In the genomic region with DNA sequence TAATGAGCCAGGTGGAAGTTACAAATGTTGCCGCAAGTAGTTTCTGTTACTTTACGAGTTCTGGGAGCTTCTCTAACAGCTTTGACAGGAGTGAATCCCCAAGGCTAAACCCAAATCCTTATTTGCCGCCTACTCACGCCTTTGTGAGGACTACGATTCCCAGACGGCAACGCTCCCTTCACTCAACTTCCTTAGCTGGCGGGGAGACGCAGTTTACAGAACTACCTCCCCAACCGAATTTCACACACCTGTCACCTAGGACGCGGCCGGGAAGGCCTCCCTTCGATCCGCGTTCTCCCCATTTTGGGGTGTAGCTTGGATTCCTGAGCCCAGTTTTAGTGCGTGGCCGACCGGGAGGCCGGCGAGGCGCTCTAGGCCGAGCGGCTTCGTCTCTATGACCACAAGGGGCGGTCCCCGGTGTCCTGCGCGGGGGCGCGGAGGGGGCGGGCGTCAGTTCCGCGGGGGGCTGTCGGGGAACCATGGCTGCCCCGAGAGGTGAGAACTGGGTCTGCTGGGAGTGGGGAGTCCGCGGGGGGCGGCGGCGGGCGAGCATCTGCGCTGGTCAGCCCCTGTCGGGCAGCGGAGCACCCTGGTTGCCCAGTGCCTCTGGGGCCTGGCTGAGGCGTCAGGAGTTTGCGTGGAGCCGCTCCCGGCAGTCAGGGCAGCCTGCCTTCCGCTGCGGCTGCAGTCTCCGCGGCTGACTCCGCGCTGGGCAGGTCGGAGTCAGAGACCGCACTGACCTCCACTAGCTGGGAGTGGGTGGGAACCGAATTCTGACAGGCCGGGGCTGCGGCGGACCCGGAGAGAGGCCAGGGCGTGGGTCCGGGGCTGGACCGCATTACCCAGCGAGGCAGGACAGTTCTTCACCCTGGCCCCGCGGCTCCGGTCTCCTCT, we compare ENCODE assay signal across 8 cellular contexts. TPM values are rescaled to one million over a fixed set of nuclear protein-coding genes. Genes with fewer than 3 reads are reported as not detected.
DNase-seq lines count a peak whose midpoint lies in the region; ATAC-seq, FAIRE-seq and TF ChIP-seq lines count a peak whose summit lies in the region.

TSS of gene SLC35A1 (plus strand) at position 450 of the 894 bp plus-strand sequence. CDS start at position 480, 30 bp downstream.

- H3K4me2 ChIP-seq in keratinocyte (ENCODE audit: control insufficient read depth, extremely low read depth, insufficient read depth, low read depth, low read length), result peak within 1 kb of the TSS; percentile 99

- peak within 1 kb of the TSS; percentile 99 for H2AFZ ChIP-seq in keratinocyte (ENCODE audit: control insufficient read depth, low read length)

- peak within 1 kb of the TSS; percentile 89 to 96 (median 93) for H3K4me3 ChIP-seq in keratinocyte (ENCODE audit: control insufficient read depth in 2 of 3, extremely low read depth in 1 of 3, insufficient read depth in 2 of 3, low read depth in 1 of 3, low read length in 3 of 3)

- no peaks in the 10 kb centered on the region for H3K36me3 ChIP-seq in keratinocyte (ENCODE audit: control insufficient read depth in 2 of 2, extremely low read depth in 1 of 2, insufficient read depth in 2 of 2, low read length in 2 of 2)

- no peaks in the 10 kb centered on the region for H4K20me1 ChIP-seq in keratinocyte (ENCODE audit: control insufficient read depth, extremely low read depth, insufficient read depth, low read length)

- H3K27me3 ChIP-seq in keratinocyte (ENCODE audit: control insufficient read depth, extremely low read depth, insufficient read depth, low read length), result no peaks in the 10 kb centered on the region

- dilution Hi-C loops in keratinocyte (cut with MboI; ENCODE audit: extremely low pct_ligation_motif_present, low sequenced_read_pairs), result no loop called here

- peak within 1 kb of the TSS; percentile 90 for H3K27ac ChIP-seq in keratinocyte (ENCODE audit: control insufficient read depth, insufficient read depth, low read length)

- ATAC-seq in GM19035 (IDR thresholded peaks at IDR 0.05; ENCODE audit: unreplicated experiment), result peak; percentile 97
- ATAC-seq in HG03342 (IDR thresholded peaks at IDR 0.05; ENCODE audit: unreplicated experiment), result peak; percentile 93
- ATAC-seq in activated CD4-positive, CD25-positive, alpha-beta regulatory T cell treated with anti-CD3 and anti-CD28 coated beads, Interleukin-2, amount 50 U/mL, for 24 hours, result peak; percentile 93 to 94

- peak; percentile 69 for FAIRE-seq in keratinocyte (lab: Jason Lieb, UNC)

- peaks cover 13% of the 10 kb centered on the region for H3K4me1 ChIP-seq in keratinocyte (ENCODE audit: control insufficient read depth, extremely low read depth, insufficient read depth, low read length)

- peak in 1 of 3 experiments; percentile 5 for TF ChIP-seq CTCF in keratinocyte (optimal IDR thresholded peaks at IDR 0.05 in 1 of 3, IDR thresholded peaks at IDR 0.05 in 1 of 3, conservative IDR thresholded peaks at IDR 0.05 in 1 of 3; ENCODE audit: extremely low read depth in 1 of 3, insufficient read depth in 2 of 3, low read length in 3 of 3)

- peak; percentile 96 for DNase-seq in AG20443 (ENCODE audit: low spot score)
- peak; percentile 69 for DNase-seq in NCI-H345 treated with DMSO at 0.1 percent for 48 hours (lab: John Stamatoyannopoulos, UW; ENCODE audit: unreplicated experiment)
- DNase-seq in cerebellar cortex (ENCODE audit: low spot score), result peak; percentile 92
- no peak for DNase-seq in keratinocyte (ENCODE audit: low read depth, low spot score)
- peak; percentile 72 to 80 (median 80) for DNase-seq in stimulated activated CD4-positive, alpha-beta T cell treated with anti-CD3 and anti-CD28 coated beads, Interleukin-12 subunit alpha, Interleukin-12 subunit beta, amount 100 ng/mL, for 48 hours (ENCODE audit: low read depth in 2 of 3, low spot score in 1 of 3)

- peaks cover 18% of the 10 kb centered on the region for H3K79me2 ChIP-seq in keratinocyte (ENCODE audit: control insufficient read depth, insufficient read depth, low read length)

- H3K9me1 ChIP-seq in keratinocyte (ENCODE audit: control insufficient read depth, extremely low read depth, insufficient read depth, low read length), result no peaks in the 10 kb centered on the region

- H3K9ac ChIP-seq in keratinocyte (ENCODE audit: control insufficient read depth, extremely low read depth, insufficient read depth, low read length), result peak within 1 kb of the TSS; percentile 86

- H3K9me3 ChIP-seq in keratinocyte (ENCODE audit: control insufficient read depth, low read depth, low read length), result no peaks in the 10 kb centered on the region

RNA-seq across cellular contexts. Expression of gene SLC35A1, which starts in this region (rescaled TPM):
- 7.6 to 25.1 TPM (median 24.0 TPM) in 3 replicates for polyA plus RNA-seq in keratinocyte
- polyA plus RNA-seq in keratinocyte (2011; ENCODE audit: low read depth), result 12.5 TPM
- polyA plus RNA-seq in keratinocyte (2011; cell fraction: cytosol; rRNA removed), result 5.6 and 13.0 TPM in 2 replicates
- 25.9 and 38.9 TPM in 2 replicates for polyA plus RNA-seq in keratinocyte (2011; cell fraction: nucleus; rRNA removed)
- 6.9 and 17.5 TPM in 2 replicates for polyA plus RNA-seq in keratinocyte (2012; ENCODE audit: low replicate concordance)
- 5.7 to 13.6 TPM (median 13.3 TPM) in 3 replicates for polyA minus RNA-seq in keratinocyte
- polyA minus RNA-seq in keratinocyte (2011; cell fraction: cytosol; rRNA and poly(A)+ RNA removed), result 6.9 TPM
- 13.9 and 18.8 TPM in 2 replicates for polyA minus RNA-seq in keratinocyte (2011; cell fraction: nucleus; rRNA and poly(A)+ RNA removed)
